17 cellular contexts compared by ENCODE assay signal in the genomic region with DNA sequence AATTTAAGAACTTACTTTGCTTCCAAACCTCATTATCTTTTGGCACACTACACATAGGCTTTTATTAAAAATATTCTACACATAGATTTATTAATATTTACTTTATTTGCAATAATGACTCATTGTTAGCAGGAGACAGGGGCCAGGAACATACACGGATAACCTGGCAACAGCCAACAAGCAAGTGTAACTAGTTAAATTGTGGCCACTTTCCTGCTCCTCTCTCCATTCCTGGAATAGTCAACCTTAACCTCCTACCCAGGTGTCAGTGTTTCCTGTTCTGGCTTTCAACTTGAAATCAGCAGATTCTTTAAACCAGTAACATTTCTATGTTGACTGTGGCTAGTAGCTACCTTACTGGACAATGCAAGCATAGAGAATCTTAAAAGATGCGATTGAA.
"Had no signal": no experiment of that assay in that cellular context is flagged by ENCODE, and none has a peak within 500 bp of the region (broad histone marks: within the 10 kb centered on the region; RNA-seq: fewer than 3 reads in every experiment).

No MANE protein-coding gene starts in this region.

- ATAC-seq: left cardiac atrium; naive thymus-derived CD4-positive, alpha-beta T cell; stimulated activated memory B cell treated with anti-CD40 and anti-IgM and Interleukin-4, amounts not matched to agents 10 μg/mL and 1 μg/mL and 100 μg/mL, for 72 hours had no signal

- H3K27me3 ChIP-seq: ascending aorta, tibial artery, uterus had no signal

- H3K27me3 Mint-ChIP-seq: activated naive CD4-positive, alpha-beta T cell treated with anti-CD3 and anti-CD28 coated beads, Interleukin-2, amount 10 ng/mL, durations not matched to agents 7 days and 5 days; naive thymus-derived CD4-positive, alpha-beta T cell; stimulated activated memory B cell treated with anti-CD40 and anti-IgM and Interleukin-4, amounts not matched to agents 10 μg/mL and 1 μg/mL and 100 μg/mL, for 72 hours had no signal

- DNase-seq: activated CD4-positive, alpha-beta T cell treated with anti-CD3 and anti-CD28 coated beads for 1 hour; activated CD4-positive, alpha-beta T cell treated with anti-CD3 and anti-CD28 coated beads, Interleukin-2, amount 50 U/mL, for 4 hours; activated naive CD4-positive, alpha-beta T cell treated with anti-CD3 and anti-CD28 coated beads, Interleukin-2, amount 10 ng/mL, durations not matched to agents 7 days and 5 days; activated T-cell treated with anti-CD3 and anti-CD28 coated beads for 4 hours; caudate nucleus; effector CD4-positive, alpha-beta T cell; foreskin fibroblast; left cardiac atrium; naive thymus-derived CD4-positive, alpha-beta T cell; T-helper 9 cell; tibial artery; uterus had no signal

- H3K4me3 ChIP-seq: ascending aorta, coronary artery, lung, tibial artery, uterus had no signal

- H2AFZ ChIP-seq: parathyroid adenoma had no signal

- H3K4me1 ChIP-seq: parathyroid adenoma, uterus had no signal

- H3K9me3 Mint-ChIP-seq: stimulated activated memory B cell treated with anti-CD40 and anti-IgM and Interleukin-4, amounts not matched to agents 10 μg/mL and 1 μg/mL and 100 μg/mL, for 72 hours had no signal

- H3K27ac ChIP-seq: ascending aorta, coronary artery, parathyroid adenoma, tibial artery, uterus had no signal

- H3K36me3 ChIP-seq: ascending aorta, tibial artery, uterus had no signal

- H3K9me3 ChIP-seq: ascending aorta, tibial artery, uterus had no signal

- H3K4me3 Mint-ChIP-seq: activated naive CD4-positive, alpha-beta T cell treated with anti-CD3 and anti-CD28 coated beads, Interleukin-2, amount 10 ng/mL, durations not matched to agents 7 days and 5 days; naive thymus-derived CD4-positive, alpha-beta T cell; stimulated activated memory B cell treated with anti-CD40 and anti-IgM and Interleukin-4, amounts not matched to agents 10 μg/mL and 1 μg/mL and 100 μg/mL, for 72 hours had no signal

- H3K27ac Mint-ChIP-seq: activated naive CD4-positive, alpha-beta T cell treated with anti-CD3 and anti-CD28 coated beads, Interleukin-2, amount 10 ng/mL, durations not matched to agents 7 days and 5 days; stimulated activated memory B cell treated with anti-CD40 and anti-IgM and Interleukin-4, amounts not matched to agents 10 μg/mL and 1 μg/mL and 100 μg/mL, for 72 hours had no signal

- H3K9ac ChIP-seq: parathyroid adenoma had no signal
